In genomic region chr19:48260359-48260714, GRCh38 we compare ENCODE assay signal across 7 cellular contexts. TPM values are rescaled to one million over a fixed set of nuclear protein-coding genes. Genes with fewer than 3 reads are reported as not detected.
A peak's percentile ranks its signal among the peaks of the same experiment; 100 is the strongest.
DNase-seq lines count a peak whose midpoint lies in the region; ATAC-seq and TF ChIP-seq lines count a peak whose summit lies in the region.
"Not testable (repeated sequence)": the region's sequence is repeated elsewhere in the genome, so short reads cannot be mapped to it uniquely, and the experiment has no call there.

No MANE protein-coding gene starts in this region.

- not testable (repeated sequence) for ATAC-seq in activated T-cell treated with anti-CD3 and anti-CD28 coated beads, Interleukin-2, amount 50 U/mL, for 4 hours; heart left ventricle; natural killer cell treated with Interleukin-12 subunit alpha and Interleukin-12 subunit beta and Interleukin-15 and Interleukin-18, amount 100 ng/mL, for 72 hours

- H3K27me3 Mint-ChIP-seq in activated T-cell treated with anti-CD3 and anti-CD28 coated beads, Interleukin-2, amount 50 U/mL, for 4 hours (ENCODE audit: low read depth); natural killer cell treated with Interleukin-12 subunit alpha and Interleukin-12 subunit beta and Interleukin-15 and Interleukin-18, amount 100 ng/mL, for 72 hours: not testable (repeated sequence)
- peaks cover 14% of the 10 kb centered on the region for H3K27me3 Mint-ChIP-seq in brain

- not testable (repeated sequence) for H3K79me2 ChIP-seq in smooth muscle cell (ENCODE audit: low read depth)

- H3K27me3 ChIP-seq in Peyer's patch; heart left ventricle; smooth muscle cell (ENCODE audit: low read depth): not testable (repeated sequence)

- H3K27ac ChIP-seq in Peyer's patch = peak overlapping the region; percentile 83 to 92 (median 86)
- peak overlapping the region in 9 of 12 donors; percentile 55 to 87 (median 78) for H3K27ac ChIP-seq in heart left ventricle
- not testable (repeated sequence) for H3K27ac ChIP-seq in smooth muscle cell (ENCODE audit: low read depth)

- not testable (repeated sequence) for TF ChIP-seq POLR2A in Peyer's patch (IDR thresholded peaks at IDR 0.05); heart left ventricle (IDR thresholded peaks at IDR 0.05)

- not testable (repeated sequence) for H3K36me3 ChIP-seq in Peyer's patch; heart left ventricle; smooth muscle cell (ENCODE audit: low read depth)

- WGBS in heart left ventricle, 4 donors = 46 to 58% (median 54%) methylated on average over 8 of the region's 8 CpGs
- 60% methylated on average over 8 of the region's 8 CpGs for WGBS in smooth muscle cell (ENCODE audit: low lambda C conversion rate)

- H3K4me1 Mint-ChIP-seq in activated T-cell treated with anti-CD3 and anti-CD28 coated beads, Interleukin-2, amount 50 U/mL, for 4 hours (ENCODE audit: low read depth) = peaks cover 35% of the 10 kb centered on the region
- H3K4me1 Mint-ChIP-seq in brain = peaks cover 27% of the 10 kb centered on the region
- H3K4me1 Mint-ChIP-seq in natural killer cell treated with Interleukin-12 subunit alpha and Interleukin-12 subunit beta and Interleukin-15 and Interleukin-18, amount 100 ng/mL, for 72 hours (ENCODE audit: low read depth in 2 of 2) = peaks cover 27 to 28% of the 10 kb centered on the region in 2 donors

- intact Hi-C loops in heart left ventricle (cut with DNase I) = loop anchor here in 7 of 10 donors (2.0 to 10.0 kb wide), 6 partner anchors 58 to 324 kb away; no protein-coding TSS in a partner anchor

- peak overlapping the region in 4 of 5 experiments; percentile 81 to 95 (median 91) for H3K27ac Mint-ChIP-seq in brain
- H3K27ac Mint-ChIP-seq in natural killer cell treated with Interleukin-12 subunit alpha and Interleukin-12 subunit beta and Interleukin-15 and Interleukin-18, amount 100 ng/mL, for 72 hours = peak overlapping the region; percentile 92 to 97

- not testable (repeated sequence) for H4K20me1 ChIP-seq in smooth muscle cell (ENCODE audit: low read depth)

- H3K4me3 Mint-ChIP-seq in activated T-cell treated with anti-CD3 and anti-CD28 coated beads, Interleukin-2, amount 50 U/mL, for 4 hours = peak overlapping the region; percentile 83
- peak overlapping the region; percentile 83 to 91 (median 87) for H3K4me3 Mint-ChIP-seq in brain
- peak overlapping the region; percentile 94 for H3K4me3 Mint-ChIP-seq in natural killer cell treated with Interleukin-12 subunit alpha and Interleukin-12 subunit beta and Interleukin-15 and Interleukin-18, amount 100 ng/mL, for 72 hours

- not testable (repeated sequence) for TF ChIP-seq CTCF in GM12875 (IDR thresholded peaks at IDR 0.05; ENCODE audit: borderline replicate concordance, insufficient read depth, low read depth, low read length); Peyer's patch (IDR thresholded peaks at IDR 0.05); heart left ventricle (IDR thresholded peaks at IDR 0.05); smooth muscle cell (IDR thresholded peaks at IDR 0.05; ENCODE audit: borderline replicate concordance, insufficient read depth, poor library complexity, severe bottlenecking)
- peak in 1 of 2 experiments; percentile 15 for TF ChIP-seq CTCF in brain (conservative IDR thresholded peaks at IDR 0.05)

- not testable (repeated sequence) for H3K9me3 ChIP-seq in Peyer's patch; heart left ventricle; smooth muscle cell (replicated peaks; ENCODE audit: low read depth)

- not testable (repeated sequence) for H3K36me3 Mint-ChIP-seq in activated T-cell treated with anti-CD3 and anti-CD28 coated beads, Interleukin-2, amount 50 U/mL, for 4 hours (ENCODE audit: insufficient read depth); brain; natural killer cell treated with Interleukin-12 subunit alpha and Interleukin-12 subunit beta and Interleukin-15 and Interleukin-18, amount 100 ng/mL, for 72 hours

- H3K4me3 ChIP-seq in GM12875 (ENCODE audit: low read depth, low read length) = peak overlapping the region; percentile 59
- peak overlapping the region; percentile 40 to 65 (median 58) for H3K4me3 ChIP-seq in Peyer's patch
- peak overlapping the region in 11 of 12 donors; percentile 36 to 78 (median 60) for H3K4me3 ChIP-seq in heart left ventricle
- H3K4me3 ChIP-seq in smooth muscle cell = peak overlapping the region; percentile 50

- H3F3A ChIP-seq in smooth muscle cell (ENCODE audit: low read depth) = not testable (repeated sequence)

- not testable (repeated sequence) for H2AFZ ChIP-seq in smooth muscle cell (ENCODE audit: low read depth)

- not testable (repeated sequence) for DNase-seq in Peyer's patch; activated T-cell treated with anti-CD3 and anti-CD28 coated beads, Interleukin-2, amount 50 U/mL, for 4 hours; heart left ventricle; natural killer cell treated with Interleukin-12 subunit alpha and Interleukin-12 subunit beta and Interleukin-15 and Interleukin-18, amount 100 ng/mL, for 72 hours (ENCODE audit: low spot score); smooth muscle cell (lab: John Stamatoyannopoulos, UW; ENCODE audit: unreplicated experiment)

- not testable (repeated sequence) for H3K9me3 Mint-ChIP-seq in activated T-cell treated with anti-CD3 and anti-CD28 coated beads, Interleukin-2, amount 50 U/mL, for 4 hours; brain; natural killer cell treated with Interleukin-12 subunit alpha and Interleukin-12 subunit beta and Interleukin-15 and Interleukin-18, amount 100 ng/mL, for 72 hours

- not testable (repeated sequence) for H3K4me2 ChIP-seq in smooth muscle cell

- H3K9ac ChIP-seq in smooth muscle cell (ENCODE audit: low read depth) = not testable (repeated sequence)

- not testable (repeated sequence) for H3K4me1 ChIP-seq in Peyer's patch; smooth muscle cell (ENCODE audit: low read depth)
- peaks cover 0 to 29% (median 2%) of the 10 kb centered on the region in 12 donors for H3K4me1 ChIP-seq in heart left ventricle

RNA-seq across cellular contexts. Expression of gene CARD8, which starts 4.6 kb away (rescaled TPM):
- 100 to 1,000 TPM in 1 of 4 donors, 10 to 100 TPM in 3; 31.5 to 115 (median 39.2) TPM for total RNA-seq in Peyer's patch
- 10 to 100 TPM; 47.6 to 55.1 (median 51.3) TPM for total RNA-seq in activated T-cell treated with anti-CD3 and anti-CD28 coated beads, Interleukin-2, amount 50 U/mL, for 4 hours
- 12.9 TPM for polyA plus RNA-seq in brain (ENCODE audit: insufficient read depth, low read depth, low replicate concordance)
- total RNA-seq in heart left ventricle = 10 to 100 TPM; 18.3 to 49.0 (median 28.8) TPM
- polyA plus RNA-seq in heart left ventricle = 10 to 100 TPM; 22.6 to 23.1 TPM
- 100 to 1,000 TPM; 172 to 176 TPM for total RNA-seq in natural killer cell treated with Interleukin-12 subunit alpha and Interleukin-12 subunit beta and Interleukin-15 and Interleukin-18, amount 100 ng/mL, for 72 hours
- 17.7 and 30.0 TPM in 2 replicates for total RNA-seq in smooth muscle cell
- polyA plus RNA-seq in smooth muscle cell = 9.0 and 9.3 TPM in 2 replicates

RNA-seq across cellular contexts. Expression of gene ZNF114, which starts 9.5 kb away (rescaled TPM):
- total RNA-seq in Peyer's patch (not detected), heart left ventricle (1 to 10 TPM in 1 of 9 donors, under 1 TPM in 6, not detected in 2; 0.16 to 1.5 (median 0.32) TPM), smooth muscle cell (0.22 and 1.5 TPM in 2 replicates)
- total RNA-seq in activated T-cell treated with anti-CD3 and anti-CD28 coated beads, Interleukin-2, amount 50 U/mL, for 4 hours = under 1 TPM in 2 of 3 donors, not detected in 1; 0.10 to 0.18 TPM
- polyA plus RNA-seq in brain (ENCODE audit: insufficient read depth, low read depth, low replicate concordance) (1.9 TPM), heart left ventricle (1 to 10 TPM in 1 of 2 donors, under 1 TPM in 1; 0.19 to 1.0 TPM), smooth muscle cell (0.67 and 3.2 TPM in 2 replicates)
- under 1 TPM in 1 of 2 donors, not detected in 1; 0.64 TPM for total RNA-seq in natural killer cell treated with Interleukin-12 subunit alpha and Interleukin-12 subunit beta and Interleukin-15 and Interleukin-18, amount 100 ng/mL, for 72 hours
